In the genomic region with DNA sequence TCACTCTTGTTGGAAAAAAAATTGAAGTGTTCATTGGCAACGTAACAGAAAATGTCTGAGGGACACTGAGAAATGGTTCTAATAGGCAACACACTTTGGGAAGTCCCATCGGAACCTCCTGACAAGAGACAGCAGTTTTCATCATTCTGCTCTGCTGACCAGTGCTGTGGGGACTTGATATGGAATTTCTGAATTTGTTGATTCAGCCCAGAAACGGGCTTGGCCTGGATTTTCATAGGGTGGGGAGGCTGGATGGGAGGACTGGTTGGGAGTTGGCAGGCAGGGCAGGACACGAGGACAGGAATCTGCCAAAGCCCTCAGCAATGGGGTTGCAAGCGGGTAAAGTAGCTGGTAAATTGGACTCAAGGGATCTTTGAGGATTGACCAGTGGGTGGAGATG, we compare ENCODE assay signal across 25 cellular contexts.
"Had no signal": no experiment of that assay in that cellular context is flagged by ENCODE, and none has a peak within 500 bp of the region (broad histone marks: within the 10 kb centered on the region; RNA-seq: fewer than 3 reads in every experiment).

No MANE protein-coding gene starts in this region.

- H3K27ac ChIP-seq: KMS-11, SJSA1 had no signal

- H3K4me1 ChIP-seq: SJSA1 had no signal

- H3K9ac ChIP-seq: KMS-11 had no signal

- DNase-seq: activated CD4-positive, alpha-beta T cell treated with anti-CD3 and anti-CD28 coated beads for 48 hours; activated CD4-positive, alpha-beta T cell treated with anti-CD3 and anti-CD28 coated beads, Interleukin-2, amount 50 U/mL, for 4 hours; activated CD4-positive, CD25-positive, alpha-beta regulatory T cell treated with anti-CD3 and anti-CD28 coated beads, Interleukin-2, amount 50 U/mL, for 72 hours; activated CD8-positive, alpha-beta memory T cell treated with anti-CD3 and anti-CD28 coated beads, Interleukin-2, amount 50 U/mL, for 48 hours; activated CD8-positive, alpha-beta T cell treated with anti-CD3 and anti-CD28 coated beads, Interleukin-2, amount 10 ng/mL, durations not matched to agents 7 days and 5 days; activated naive CD4-positive, alpha-beta T cell; activated T-cell treated with anti-CD3 and anti-CD28 coated beads, Interleukin-2, amount 50 U/mL, for 1 hour; amygdala; NCI-H1092; NCI-H1930; NCI-H526 treated with DMSO at 0.1 percent for 48 hours; NK-92 treated with Interleukin-12 subunit alpha and Interleukin-12 subunit beta, amount 100 ng/mL, for 24 hours; OCI-M1; RPMI8226; SHP77; SW 1271 had no signal

- H3K4me3 Mint-ChIP-seq: activated CD8-positive, alpha-beta T cell treated with anti-CD3 and anti-CD28 coated beads, Interleukin-2, amount 10 ng/mL, durations not matched to agents 7 days and 5 days; activated naive CD8-positive, alpha-beta T cell; brain; T-helper 1 cell treated with Interleukin-12 subunit alpha and Interleukin-12 subunit beta and Interleukin-4 antibody, amounts not matched to agents 30 μg/mL and 1 μg/mL, for 36 hours; WTC11 had no signal

- ATAC-seq: activated CD8-positive, alpha-beta T cell treated with anti-CD3 and anti-CD28 coated beads, Interleukin-2, amount 10 ng/mL, durations not matched to agents 7 days and 5 days; Panc1; SK-N-SH treated with all-trans-retinoic acid at 6 μM for 48 hours; WTC11 had no signal

- H3K4me2 ChIP-seq: KMS-11 had no signal

- H3K27me3 ChIP-seq: SJSA1 had no signal

- H3K9me3 ChIP-seq: SJSA1 had no signal

- H3K27me3 Mint-ChIP-seq: activated naive CD8-positive, alpha-beta T cell had no signal

- H3K27ac Mint-ChIP-seq: activated CD8-positive, alpha-beta T cell treated with anti-CD3 and anti-CD28 coated beads, Interleukin-2, amount 10 ng/mL, durations not matched to agents 7 days and 5 days; activated naive CD8-positive, alpha-beta T cell; T-helper 1 cell treated with Interleukin-12 subunit alpha and Interleukin-12 subunit beta and Interleukin-4 antibody, amounts not matched to agents 30 μg/mL and 1 μg/mL, for 36 hours; WTC11 had no signal

- H3K4me3 ChIP-seq: SJSA1 had no signal

- H3K9me3 Mint-ChIP-seq: T-helper 1 cell treated with Interleukin-12 subunit alpha and Interleukin-12 subunit beta and Interleukin-4 antibody, amounts not matched to agents 30 μg/mL and 1 μg/mL, for 36 hours; WTC11 had no signal

- FAIRE-seq: astrocyte had no signal

- H3K36me3 ChIP-seq: SJSA1 had no signal

- H3K36me3 Mint-ChIP-seq: activated naive CD8-positive, alpha-beta T cell; WTC11 had no signal
